ENCODE assay signal across 8 cellular contexts in the genomic region with DNA sequence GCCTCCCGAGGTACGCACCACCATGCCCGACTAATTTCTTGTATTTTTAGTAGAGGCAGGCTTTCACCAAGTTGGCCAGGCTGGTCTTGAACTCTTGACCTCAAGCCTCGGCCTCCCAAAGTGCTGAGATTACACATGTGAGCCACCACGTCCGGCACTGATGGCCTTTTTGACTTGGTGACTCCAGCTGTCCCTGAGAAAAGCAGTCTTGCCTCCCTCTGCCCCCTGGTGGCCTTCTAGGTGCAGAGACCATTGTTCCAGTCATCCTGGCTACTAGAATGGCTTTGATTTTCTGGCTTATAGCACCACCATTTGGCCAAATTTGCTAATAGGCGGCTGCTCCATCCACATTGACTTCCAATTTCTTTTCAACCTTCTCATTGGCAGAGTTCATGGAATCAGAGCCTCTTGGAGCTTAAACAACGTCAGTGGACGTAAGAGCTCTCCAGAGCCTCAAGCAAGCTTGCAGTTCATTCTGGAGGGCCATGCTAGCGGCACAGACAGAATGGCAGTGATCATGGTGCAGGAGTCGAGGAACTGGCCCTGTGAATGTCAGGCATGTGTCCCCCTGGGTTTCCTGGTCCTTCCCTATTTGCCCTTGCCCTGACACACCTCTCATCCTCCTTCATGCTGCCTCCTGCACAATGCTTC. TPM values are rescaled to one million over a fixed set of nuclear protein-coding genes. Genes with fewer than 3 reads are reported as not detected.
A peak's percentile ranks its signal among the peaks of the same experiment; 100 is the strongest.
DNase-seq lines count a peak whose midpoint lies in the region; ATAC-seq, FAIRE-seq and TF ChIP-seq lines count a peak whose summit lies in the region.

No MANE protein-coding gene starts in this region.

- H3K27ac ChIP-seq in SK-N-MC, result no peak overlapping the region
- H3K27ac ChIP-seq in pancreas, result no peak overlapping the region
- peak overlapping the region in 2 of 4 donors; percentile 4 to 51 for H3K27ac ChIP-seq in transverse colon

- H3K36me3 ChIP-seq in SK-N-MC (ENCODE audit: insufficient read depth, low read length), result no peaks in the 10 kb centered on the region
- no peaks in the 10 kb centered on the region for H3K36me3 ChIP-seq in pancreas
- H3K36me3 ChIP-seq in transverse colon, result no peaks in the 10 kb centered on the region

- no peak for TF ChIP-seq EP300 in transverse colon (IDR thresholded peaks at IDR 0.05; ENCODE audit: low read depth)

- in situ Hi-C loops in transverse colon (cut with MboI; ENCODE audit: low pct_ligation_motif_present in 1 of 4, low pct_unique_long_range_greater_than_20kb in 1 of 4, low sequenced_read_pairs in 3 of 4), result loop anchor here (5.0 to 25.0 kb wide), 4 partner anchors 94 to 594 kb away; partner anchors contain the start of gene KRT84 (in 3 of the 4)

- TF ChIP-seq POLR2A in H54 (IDR thresholded peaks at IDR 0.05; ENCODE audit: low read depth, low read length), result no peak
- no peak for TF ChIP-seq POLR2A in transverse colon (IDR thresholded peaks at IDR 0.05)

- H3K4me1 ChIP-seq in pancreas (no peaks in the 10 kb centered on the region), transverse colon (peaks cover 0 to 6% (median 0%) of the 10 kb centered on the region in 4 donors)

- ATAC-seq in pancreas, result peak; percentile 94 to 99 (median 98)

- H3K27me3 ChIP-seq in pancreas, result no peaks in the 10 kb centered on the region
- no peaks in the 10 kb centered on the region for H3K27me3 ChIP-seq in transverse colon

- 16 to 20% methylated on average over 11 of the region's 11 CpGs for WGBS in pancreas, 2 donors
- WGBS in transverse colon (ENCODE audit: low coverage in 1 of 2), 2 donors, result 25 to 39% methylated on average over 7 to 11 of the region's 11 CpGs

- no peaks in the 10 kb centered on the region for H3K9me3 ChIP-seq in SK-N-MC (ENCODE audit: low read depth, low read length)
- no peaks in the 10 kb centered on the region for H3K9me3 ChIP-seq in pancreas
- no peaks in the 10 kb centered on the region for H3K9me3 ChIP-seq in transverse colon

- TF ChIP-seq CTCF in D721Med (IDR thresholded peaks at IDR 0.05; ENCODE audit: insufficient read depth, missing control alignments) (peak; percentile 100), pancreas (IDR thresholded peaks at IDR 0.05) (peak; percentile 89 to 96 (median 93)), transverse colon (IDR thresholded peaks at IDR 0.05) (peak; percentile 91 to 100 (median 95))

- DNase-seq in D721Med (ENCODE audit: insufficient read length, low spot score), result peak; percentile 73
- DNase-seq in H54 (ENCODE audit: insufficient read length, low spot score), result peak; percentile 65
- peak; percentile 86 for DNase-seq in NCI-H1105 treated with DMSO at 0.1 percent for 48 hours (lab: John Stamatoyannopoulos, UW)
- DNase-seq in SK-N-MC (ENCODE audit: low read depth, low spot score), result peak; percentile 88
- DNase-seq in activated naive CD4-positive, alpha-beta T cell treated with Interleukin-2 at 50 U/mL for 16 hours, result peak; percentile 82
- peak; percentile 89 for DNase-seq in globus pallidus (ENCODE audit: low spot score)
- DNase-seq in pancreas, result peak; percentile 84 to 95 (median 90)
- DNase-seq in transverse colon, result peak; percentile 93

- no peak for FAIRE-seq in D721Med (lab: Jason Lieb, UNC)
- peak; percentile 75 for FAIRE-seq in H54 (lab: Jason Lieb, UNC)
- no peak for FAIRE-seq in pancreas (lab: Jason Lieb, UNC)

- intact Hi-C loops in pancreas (cut with DNase I) (loop anchor here in 2 of 3 donors (2.0 to 10.0 kb wide), 3 partner anchors 94 to 836 kb away; no protein-coding TSS in a partner anchor), transverse colon (cut with DNase I; ENCODE audit: low total_unique reads) (loop anchor here (2.0 kb wide), 1 partner anchor 96 kb away; no protein-coding TSS in a partner anchor)

- no peak overlapping the region for H3K9ac ChIP-seq in SK-N-MC (ENCODE audit: insufficient read length)

- H3K4me3 ChIP-seq in SK-N-MC, result no peak overlapping the region
- H3K4me3 ChIP-seq in pancreas, result no peak overlapping the region
- H3K4me3 ChIP-seq in transverse colon, result no peak overlapping the region

RNA-seq across cellular contexts. Expression of gene EIF4B, which starts 25.4 kb away (rescaled TPM):
- 100 to 1,000 TPM; 343 to 522 (median 446) TPM for total RNA-seq in pancreas
- 10 to 100 TPM; 72.8 to 88.6 TPM for polyA plus RNA-seq in pancreas
- total RNA-seq in transverse colon, result 100 to 1,000 TPM; 175 to 383 (median 261) TPM

RNA-seq across cellular contexts. Expression of gene KRT18, which starts 32.0 kb away (rescaled TPM):
- total RNA-seq in pancreas (100 to 1,000 TPM; 309 to 595 (median 384) TPM), transverse colon (100 to 1,000 TPM; 367 to 813 (median 541) TPM)
- polyA plus RNA-seq in pancreas, result 100 to 1,000 TPM; 526 to 610 TPM
